In the genomic region with DNA sequence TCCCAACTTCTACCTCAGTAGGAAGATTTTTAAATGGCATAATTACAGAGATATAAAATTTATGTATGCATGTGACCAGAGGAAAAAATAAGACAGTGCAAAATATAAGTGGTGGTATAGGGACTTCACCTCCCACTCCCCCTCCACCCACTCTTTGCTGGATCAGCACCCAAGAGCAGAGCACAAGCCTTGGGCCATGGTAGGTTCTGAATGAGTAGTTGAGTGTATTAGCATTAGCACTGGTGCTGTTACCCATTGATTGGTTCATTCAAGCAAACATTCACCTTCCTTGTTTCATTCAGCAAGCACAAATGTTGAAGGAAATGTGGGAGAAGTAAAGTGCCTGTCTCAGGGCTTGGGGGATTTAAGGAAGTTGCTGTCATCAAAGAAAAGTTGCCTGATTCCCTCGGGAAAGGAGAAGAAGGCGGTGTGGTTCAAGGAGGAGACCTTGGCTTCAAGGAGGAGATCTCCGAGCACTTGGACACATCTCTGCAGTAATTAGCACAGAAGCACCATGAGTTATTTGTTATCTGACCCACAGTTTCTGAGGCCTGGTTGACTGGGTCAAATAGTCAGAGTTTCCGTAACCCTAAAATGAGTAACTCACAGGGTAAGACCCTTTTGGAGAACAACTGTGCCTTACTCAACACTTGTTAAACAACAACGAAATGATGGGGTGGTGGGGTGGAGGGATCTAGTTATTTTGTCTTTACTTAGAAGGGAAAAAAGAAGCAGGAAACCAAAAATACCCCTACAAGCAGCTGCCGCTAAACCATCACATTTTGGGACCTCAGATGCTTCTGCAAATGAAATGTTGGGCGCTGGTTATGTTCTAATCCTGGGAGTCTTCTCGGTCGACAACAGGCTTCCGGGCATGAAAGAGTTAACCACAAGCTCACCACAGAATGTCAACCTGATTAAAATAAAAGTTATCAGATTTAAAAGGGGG, we compare ENCODE assay signal across 1 cellular context.
TF ChIP-seq lines count a peak whose summit lies in the region.

No MANE protein-coding gene starts in this region.

TF ChIP-seq in A549, 52 proteins besides CTCF, POLR2A, EP300 and RAD21 (continued from another document):
- TF ChIP-seq, protein P1, sequence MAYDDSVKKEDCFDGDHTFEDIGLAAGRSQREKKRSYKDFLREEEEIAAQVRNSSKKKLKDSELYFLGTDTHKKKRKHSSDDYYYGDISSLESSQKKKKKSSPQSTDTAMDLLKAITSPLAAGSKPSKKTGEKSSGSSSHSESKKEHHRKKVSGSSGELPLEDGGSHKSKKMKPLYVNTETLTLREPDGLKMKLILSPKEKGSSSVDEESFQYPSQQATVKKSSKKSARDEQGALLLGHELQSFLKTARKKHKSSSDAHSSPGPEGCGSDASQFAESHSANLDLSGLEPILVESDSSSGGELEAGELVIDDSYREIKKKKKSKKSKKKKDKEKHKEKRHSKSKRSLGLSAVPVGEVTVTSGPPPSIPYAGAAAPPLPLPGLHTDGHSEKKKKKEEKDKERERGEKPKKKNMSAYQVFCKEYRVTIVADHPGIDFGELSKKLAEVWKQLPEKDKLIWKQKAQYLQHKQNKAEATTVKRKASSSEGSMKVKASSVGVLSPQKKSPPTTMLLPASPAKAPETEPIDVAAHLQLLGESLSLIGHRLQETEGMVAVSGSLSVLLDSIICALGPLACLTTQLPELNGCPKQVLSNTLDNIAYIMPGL (CRISPR knock-in tag; IDR thresholded peaks at IDR 0.05; ENCODE audit: borderline replicate concordance) = no peak
- TF ChIP-seq KDM1A (IDR thresholded peaks at IDR 0.05; ENCODE audit: low read depth) = no peak
- no peak for TF ChIP-seq POLR2AphosphoS2 (conservative IDR thresholded peaks at IDR 0.05; ENCODE audit: low read length)
- no peak for TF ChIP-seq PHF8 (IDR thresholded peaks at IDR 0.05; ENCODE audit: borderline replicate concordance, low read depth)
